In the genomic region with DNA sequence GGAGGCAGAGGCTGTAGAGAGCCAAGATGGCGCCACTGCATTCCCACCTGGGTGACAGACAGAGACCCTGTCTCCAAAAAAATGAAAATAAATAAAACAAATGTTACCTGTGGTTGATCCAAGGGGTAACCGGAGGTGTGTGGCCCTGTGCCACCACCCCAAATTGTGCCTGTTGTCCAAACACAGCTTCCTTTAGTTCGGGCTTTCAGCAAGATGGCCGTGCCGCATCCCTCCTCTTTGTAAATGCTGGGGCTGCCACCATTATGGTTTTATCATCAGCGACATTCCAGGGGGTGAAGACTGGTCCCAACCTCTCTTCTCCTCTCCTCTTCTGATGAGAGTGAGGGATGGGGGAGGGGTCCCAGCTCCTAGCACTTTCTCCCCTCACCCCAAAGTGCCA, we compare ENCODE assay signal across 33 cellular contexts. TPM values are rescaled to one million over a fixed set of nuclear protein-coding genes. Genes with fewer than 3 reads are reported as not detected.
"Had no signal": no experiment of that assay in that cellular context is flagged by ENCODE, and none has a peak within 500 bp of the region (broad histone marks: within the 10 kb centered on the region; RNA-seq: fewer than 3 reads in every experiment).

C16orf92 (plus strand) TSS at position 312 of the 400 bp plus-strand sequence. CDS start 143 bp downstream, outside the sequence.

- H3K9me3 Mint-ChIP-seq: effector memory CD8-positive, alpha-beta T cell; naive thymus-derived CD8-positive, alpha-beta T cell; neural progenitor cell; stimulated activated memory B cell treated with anti-CD40 and anti-IgM and Interleukin-4, amounts not matched to agents 10 μg/mL and 1 μg/mL and 100 μg/mL, for 72 hours had no signal

- H3K27ac Mint-ChIP-seq: immature natural killer cell had no signal

- ATAC-seq: effector memory CD8-positive, alpha-beta T cell; heart right ventricle; left colon; left ventricle myocardium superior; lower lobe of right lung; naive thymus-derived CD8-positive, alpha-beta T cell; psoas muscle; right cardiac atrium; stimulated activated memory B cell treated with anti-CD40 and anti-IgM and Interleukin-4, amounts not matched to agents 10 μg/mL and 1 μg/mL and 100 μg/mL, for 72 hours; stimulated activated naive CD8-positive, alpha-beta T cell treated with anti-CD3 and anti-CD28 coated beads, Interleukin-15, Interleukin-2, amounts not matched to agents 100 U/mL and 50 U/mL, for 24 hours had no signal

- DNase-seq: dermis blood vessel endothelial cell; effector memory CD8-positive, alpha-beta T cell; erythroblast; esophagus squamous epithelium; foreskin melanocyte; glutamatergic neuron; heart right ventricle; hippocampal formation; immature natural killer cell; islet precursor cell; kidney glomerular epithelial cell; left colon; left ventricle myocardium superior; lower lobe of right lung; naive thymus-derived CD8-positive, alpha-beta T cell; nucleus accumbens; ovary; psoas muscle; sigmoid colon; stimulated activated CD4-positive, alpha-beta T cell treated with anti-CD3 and anti-CD28 coated beads, Interleukin-4, amount 100 ng/mL, for 4 hours; stimulated activated naive CD8-positive, alpha-beta T cell treated with anti-CD3 and anti-CD28 coated beads, Interleukin-15, Interleukin-2, amounts not matched to agents 100 U/mL and 50 U/mL, for 24 hours; substantia nigra had no signal

- H3K36me3 Mint-ChIP-seq: immature natural killer cell; naive thymus-derived CD8-positive, alpha-beta T cell; neural progenitor cell; stimulated activated memory B cell treated with anti-CD40 and anti-IgM and Interleukin-4, amounts not matched to agents 10 μg/mL and 1 μg/mL and 100 μg/mL, for 72 hours had no signal

RNA-seq across cellular contexts. Expression of gene C16orf92, which starts in this region (rescaled TPM):
- total RNA-seq: dermis blood vessel endothelial cell; esophagus squamous epithelium; heart right ventricle; left colon; left ventricle myocardium superior; lower lobe of right lung; mesenteric fat pad; myocyte; naive thymus-derived CD8-positive, alpha-beta T cell; ovary; psoas muscle; renal cortical epithelial cell; right cardiac atrium; sigmoid colon; skeletal muscle tissue; thoracic aorta; tibial nerve; ureter; vagina had no signal
